8 cellular contexts compared by ENCODE assay signal in the genomic region with DNA sequence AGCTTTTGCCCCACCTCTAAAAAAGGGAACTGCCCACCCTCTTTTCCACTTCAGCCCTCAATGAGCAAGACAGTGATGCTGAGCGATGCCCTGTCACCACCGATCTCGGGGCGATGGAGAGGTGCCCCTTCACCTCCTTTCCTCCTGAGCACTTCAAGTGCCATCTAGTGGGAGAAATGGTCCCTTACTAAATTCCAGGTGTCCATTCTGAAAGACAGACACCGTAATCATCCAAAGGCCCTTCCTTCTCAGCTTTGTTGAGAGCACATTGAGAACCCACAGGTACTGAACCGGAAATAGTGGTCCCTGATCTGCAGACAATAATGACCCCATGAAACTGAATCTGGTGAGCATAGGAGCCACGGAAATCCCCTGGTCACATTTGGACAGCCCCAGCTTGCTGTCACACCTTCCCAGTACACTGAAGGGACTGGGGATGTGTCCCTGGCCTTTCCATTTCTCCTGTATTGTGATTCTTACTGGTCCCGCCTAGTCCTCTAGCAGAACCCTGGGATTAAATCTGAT. TPM values are rescaled to one million over a fixed set of nuclear protein-coding genes. Genes with fewer than 3 reads are reported as not detected.
DNase-seq lines count a peak whose midpoint lies in the region; ATAC-seq, FAIRE-seq and TF ChIP-seq lines count a peak whose summit lies in the region.

No MANE protein-coding gene starts in this region.

- H3K79me2 ChIP-seq in HCT116 (ENCODE audit: insufficient read depth, low read length) (no peaks in the 10 kb centered on the region), Loucy (ENCODE audit: insufficient read depth, low read length) (no peaks in the 10 kb centered on the region), endothelial cell of umbilical vein (ENCODE audit: control insufficient read depth, insufficient read depth, low read length) (no peaks in the 10 kb centered on the region), osteoblast (ENCODE audit: insufficient read depth, low read length) (no peaks in the 10 kb centered on the region)

- H3K4me1 ChIP-seq in HCT116 (ENCODE audit: control insufficient read depth in 1 of 2, insufficient read depth in 2 of 2, low read length in 2 of 2) (no peaks in the 10 kb centered on the region), Loucy (ENCODE audit: insufficient read depth, low read length, poor library complexity, severe bottlenecking) (peaks cover 22% of the 10 kb centered on the region), endothelial cell of umbilical vein (ENCODE audit: control insufficient read depth, extremely low read depth, insufficient read depth, low read length) (no peaks in the 10 kb centered on the region), osteoblast (ENCODE audit: insufficient read depth, low read length) (peaks cover 12% of the 10 kb centered on the region)

- no peak overlapping the region for H3K4me2 ChIP-seq in HCT116 (ENCODE audit: low read length)
- no peak overlapping the region for H3K4me2 ChIP-seq in Loucy (ENCODE audit: low read depth, low read length, poor library complexity, severe bottlenecking)
- H3K4me2 ChIP-seq in endothelial cell of umbilical vein (ENCODE audit: insufficient read depth, low read length): no peak overlapping the region
- no peak overlapping the region for H3K4me2 ChIP-seq in osteoblast (ENCODE audit: insufficient read depth, low read length)

- no peak overlapping the region for H3K27ac Mint-ChIP-seq in activated B cell treated with CpG ODN at 0.5 μM for 24 hours

- peak; percentile 87 for TF ChIP-seq RAD21 in HCT116 (IDR thresholded peaks at IDR 0.05; ENCODE audit: low read depth)

- no TSS peak for BruUV-seq in HCT116 (replicated peaks; lab: Mats Ljungman, UMichigan)
- BruUV-seq in endothelial cell of umbilical vein (replicated peaks; lab: Mats Ljungman, UMichigan): no TSS peak

- no peaks in the 10 kb centered on the region for H3K36me3 Mint-ChIP-seq in activated B cell treated with CpG ODN at 0.5 μM for 24 hours (ENCODE audit: low read depth)

- H3K4me3 ChIP-seq in HCT116 (replicated peaks in 1 of 2; ENCODE audit: low read depth in 1 of 2, low read length in 2 of 2) (no peak overlapping the region), Loucy (ENCODE audit: low read length, poor library complexity, severe bottlenecking) (no peak overlapping the region), endothelial cell of umbilical vein (replicated peaks in 1 of 3; ENCODE audit: insufficient read depth in 1 of 3, low read depth in 1 of 3, low read length in 3 of 3) (no peak overlapping the region), osteoblast (ENCODE audit: insufficient read depth, low read length) (no peak overlapping the region)

- DNase-seq in A172 (ENCODE audit: low spot score): peak; percentile 33
- peak; percentile 6 for DNase-seq in HCT116 (ENCODE audit: low read depth, low spot score)
- DNase-seq in activated B cell treated with CpG ODN at 0.5 μM for 24 hours: no peak
- peak; percentile 21 for DNase-seq in endothelial cell of umbilical vein (ENCODE audit: low read depth, low spot score)
- peak; percentile 89 for DNase-seq in osteoblast (ENCODE audit: insufficient read length, low spot score, missing footprints)
- no peak for DNase-seq in mucosa of gallbladder (ENCODE audit: low spot score)

- H2AFZ ChIP-seq in HCT116 (ENCODE audit: low read depth, low read length, poor library complexity, severe bottlenecking) (no peak overlapping the region), Loucy (ENCODE audit: low read length) (peak overlapping the region; percentile 30; the same call in 1 of the 2 replicates), endothelial cell of umbilical vein (ENCODE audit: low read depth, low read length) (no peak overlapping the region), osteoblast (ENCODE audit: low read length) (no peak overlapping the region)

- H3K9me3 Mint-ChIP-seq in activated B cell treated with CpG ODN at 0.5 μM for 24 hours: no peaks in the 10 kb centered on the region

- H3K9me3 ChIP-seq in HCT116 (ENCODE audit: control insufficient read depth in 1 of 2, insufficient read depth in 1 of 2, low read depth in 1 of 2, low read length in 2 of 2) (no peaks in the 10 kb centered on the region), Loucy (ENCODE audit: insufficient read depth, low read depth, low read length) (no peaks in the 10 kb centered on the region), endothelial cell of umbilical vein (replicated peaks; ENCODE audit: control insufficient read depth, insufficient read depth, low read length) (no peaks in the 10 kb centered on the region), osteoblast (ENCODE audit: low read depth, low read length) (no peaks in the 10 kb centered on the region)

- peak; percentile 70 for TF ChIP-seq CTCF in GM12872 (IDR thresholded peaks at IDR 0.05; ENCODE audit: insufficient read depth, low read depth, low read length)
- TF ChIP-seq CTCF in HCT116 (IDR thresholded peaks at IDR 0.05 in 2 of 3, conservative IDR thresholded peaks at IDR 0.05 in 1 of 3; ENCODE audit: borderline replicate concordance in 1 of 3, insufficient read depth in 1 of 3, low read depth in 2 of 3, low read length in 2 of 3): peak; percentile 62 to 72 (median 62); a peak in 5 of 6 replicates
- TF ChIP-seq CTCF in Loucy (conservative IDR thresholded peaks at IDR 0.05; ENCODE audit: low read length): peak; percentile 85
- no peak for TF ChIP-seq CTCF in activated B cell treated with CpG ODN at 0.5 μM for 24 hours (IDR thresholded peaks at IDR 0.05)
- TF ChIP-seq CTCF in endothelial cell of umbilical vein (IDR thresholded peaks at IDR 0.05; ENCODE audit: extremely low read depth in 1 of 2, insufficient read depth in 1 of 2, low read depth in 1 of 2, low read length in 2 of 2): peak; percentile 30 to 45
- peak; percentile 64 for TF ChIP-seq CTCF in osteoblast (IDR thresholded peaks at IDR 0.05; ENCODE audit: extremely low read depth, low read depth, low read length)

- ATAC-seq in HCT116 (peak; percentile 84), activated B cell treated with CpG ODN at 0.5 μM for 24 hours (ENCODE audit: low read depth) (peak; percentile 50)

- no peaks in the 10 kb centered on the region for H3F3A ChIP-seq in Loucy (ENCODE audit: low read depth)

- TF ChIP-seq POLR2A in HCT116 (IDR thresholded peaks at IDR 0.05; ENCODE audit: borderline replicate concordance, extremely low read depth, insufficient read depth, insufficient read length) (no peak), endothelial cell of umbilical vein (IDR thresholded peaks at IDR 0.05; ENCODE audit: low read depth, low read length) (no peak)

- no peak overlapping the region for H3K27ac ChIP-seq in HCT116 (ENCODE audit: low read depth, low read length)
- no peak overlapping the region for H3K27ac ChIP-seq in endothelial cell of umbilical vein (ENCODE audit: insufficient read depth, low read depth, low read length)
- no peak overlapping the region for H3K27ac ChIP-seq in osteoblast (ENCODE audit: low read depth, low read length)

- H3K9me2 ChIP-seq in HCT116 (ENCODE audit: insufficient read depth) (no peaks in the 10 kb centered on the region), Loucy (replicated peaks; ENCODE audit: low read depth, low read length) (no peaks in the 10 kb centered on the region)

- POLR2A ChIA-PET in HCT116 (lab: Charles Lee) (no interaction called here), activated B cell treated with CpG ODN at 0.5 μM for 24 hours (lab: Charles Lee) (no interaction called here), endothelial cell of umbilical vein (lab: Charles Lee) (no interaction called here)

- dilution Hi-C loops in endothelial cell of umbilical vein (cut with MboI; ENCODE audit: extremely low pct_ligation_motif_present, low sequenced_read_pairs): no loop called here

- H3K27me3 Mint-ChIP-seq in activated B cell treated with CpG ODN at 0.5 μM for 24 hours: no peaks in the 10 kb centered on the region

- no peak overlapping the region for H3K4me3 Mint-ChIP-seq in activated B cell treated with CpG ODN at 0.5 μM for 24 hours

- CTCF ChIA-PET in HCT116 (lab: Charles Lee) (interaction anchor here (1.0 to 1.5 kb wide), 4 partner anchors 165 to 491 kb away, joined by 4 to 9 read pairs (median 7); a partner anchor contains a TSS), activated B cell treated with CpG ODN at 0.5 μM for 24 hours (lab: Charles Lee) (interaction anchor here (1.5 to 3.0 kb wide), 5 partner anchors 10 to 767 kb away, joined by 5 to 16 read pairs (median 6); no protein-coding TSS in a partner anchor), endothelial cell of umbilical vein (lab: Charles Lee) (interaction anchor here (0.8 to 4.2 kb wide), 12 partner anchors 11 to 504 kb away, joined by 3 to 32 read pairs (median 4); a partner anchor contains a TSS)

- H3K36me3 ChIP-seq in HCT116 (ENCODE audit: control insufficient read depth in 1 of 2, insufficient read depth in 2 of 2, low read length in 2 of 2) (peaks cover 19 to 30% of the 10 kb centered on the region in 2 experiments; a peak in 2 of 4 replicates), Loucy (ENCODE audit: insufficient read depth, low read length) (no peaks in the 10 kb centered on the region), endothelial cell of umbilical vein (ENCODE audit: control insufficient read depth in 2 of 2, extremely low read depth in 1 of 2, insufficient read depth in 2 of 2, low read length in 2 of 2) (peaks cover 5 to 12% of the 10 kb centered on the region in 2 experiments), osteoblast (ENCODE audit: insufficient read depth, low read length) (peaks cover 66% of the 10 kb centered on the region)

- peaks cover 24% of the 10 kb centered on the region for H3K4me1 Mint-ChIP-seq in activated B cell treated with CpG ODN at 0.5 μM for 24 hours

- H3K27me3 ChIP-seq in HCT116 (ENCODE audit: insufficient read depth, low read length) (no peaks in the 10 kb centered on the region), Loucy (ENCODE audit: insufficient read depth, low read length, poor library complexity, severe bottlenecking) (no peaks in the 10 kb centered on the region), endothelial cell of umbilical vein (ENCODE audit: control insufficient read depth in 2 of 2, insufficient read depth in 2 of 2, low read length in 2 of 2) (no peaks in the 10 kb centered on the region), osteoblast (ENCODE audit: insufficient read depth, low read length) (no peaks in the 10 kb centered on the region)

- RAD21 ChIA-PET in HCT116 (lab: Charles Lee; ENCODE audit: low non-redundant PET in 1 of 2, low total read pairs in 2 of 2, uncharacterized antibody in 2 of 2, unreplicated experiment in 2 of 2): interaction anchor here in 1 of 2 experiments (1.1 kb wide), 1 partner anchor 498 kb away, joined by 4 read pairs; no protein-coding TSS in a partner anchor

- intact Hi-C loops in HCT116 (cut with micrococcal nuclease): loop anchor here (1.0 to 5.0 kb wide), 3 partner anchors 164 to 491 kb away; a partner anchor contains a TSS
- intact Hi-C loops in activated B cell treated with CpG ODN at 0.5 μM for 24 hours (cut with micrococcal nuclease): loop anchor here (1.0 to 5.0 kb wide), 2 partner anchors 99 to 491 kb away; no protein-coding TSS in a partner anchor
- intact Hi-C loops in endothelial cell of umbilical vein (cut with micrococcal nuclease): loop anchor here (1.0 kb wide), 1 partner anchor 491 kb away; no protein-coding TSS in a partner anchor

- H3K9ac ChIP-seq in HCT116 (ENCODE audit: low read length) (no peak overlapping the region), Loucy (ENCODE audit: low read depth, low read length, poor library complexity, severe bottlenecking) (no peak overlapping the region), endothelial cell of umbilical vein (replicated peaks; ENCODE audit: extremely low read depth, insufficient read depth, low read length) (no peak overlapping the region)

- no peaks in the 10 kb centered on the region for H4K20me1 ChIP-seq in HCT116 (ENCODE audit: insufficient read depth)
- H4K20me1 ChIP-seq in Loucy (ENCODE audit: insufficient read depth, low read length, poor library complexity, severe bottlenecking): no peaks in the 10 kb centered on the region
- H4K20me1 ChIP-seq in endothelial cell of umbilical vein (replicated peaks; ENCODE audit: control insufficient read depth, extremely low read depth, insufficient read depth, low read length): no peaks in the 10 kb centered on the region
- no peaks in the 10 kb centered on the region for H4K20me1 ChIP-seq in osteoblast (ENCODE audit: insufficient read depth, low read length)

- no peak for FAIRE-seq in endothelial cell of umbilical vein (lab: Jason Lieb, UNC)

- H3K9me1 ChIP-seq in endothelial cell of umbilical vein (replicated peaks; ENCODE audit: control insufficient read depth, extremely low read depth, insufficient read depth, low read length): no peaks in the 10 kb centered on the region

RNA-seq across cellular contexts. Expression of a gene that starts 38.5 kb away (rescaled TPM):
- 22.1 and 31.5 TPM in 2 replicates for total RNA-seq in A172 (2014; rRNA removed; shearing (Covaris generic))
- total RNA-seq in HCT116 (2021; ENCODE audit: unreplicated experiment) (12.8 TPM), activated B cell treated with CpG ODN at 0.5 μM for 24 hours (18.5 and 18.9 TPM in 2 replicates), endothelial cell of umbilical vein (5.4 and 6.6 TPM in 2 replicates), osteoblast (32.7 and 33.7 TPM in 2 replicates), mucosa of gallbladder (16.1 TPM)
- 5.3 and 6.6 TPM in 2 replicates for polyA plus RNA-seq in HCT116 (2012)
- 2.6 TPM in 2 replicates for polyA plus RNA-seq in endothelial cell of umbilical vein
- polyA plus RNA-seq in endothelial cell of umbilical vein (2011; cell fraction: cytosol; rRNA removed): 3.3 and 4.4 TPM in 2 replicates
- polyA plus RNA-seq in endothelial cell of umbilical vein (2011; cell fraction: nucleus; rRNA removed): 4.6 TPM in 2 replicates
- polyA plus RNA-seq in endothelial cell of umbilical vein (2012): 4.9 and 5.1 TPM in 2 replicates
- polyA minus RNA-seq in endothelial cell of umbilical vein: 2.8 and 5.6 TPM in 2 replicates
- 1.3 TPM for polyA minus RNA-seq in endothelial cell of umbilical vein (2011; cell fraction: cytosol; rRNA and poly(A)+ RNA removed)
- 2.3 and 3.0 TPM in 2 replicates for polyA minus RNA-seq in endothelial cell of umbilical vein (2011; cell fraction: nucleus; rRNA and poly(A)+ RNA removed)

RNA-seq across cellular contexts. Expression of a gene that starts 54.6 kb away (rescaled TPM):
- 24.2 and 33.1 TPM in 2 replicates for total RNA-seq in A172 (2014; rRNA removed; shearing (Covaris generic))
- total RNA-seq in HCT116 (2021; ENCODE audit: unreplicated experiment): 25.4 TPM
- polyA plus RNA-seq in HCT116 (2012): 4.9 and 7.7 TPM in 2 replicates
- 3.3 and 3.8 TPM in 2 replicates for total RNA-seq in activated B cell treated with CpG ODN at 0.5 μM for 24 hours
- 19.7 and 20.5 TPM in 2 replicates for total RNA-seq in endothelial cell of umbilical vein
- 1.3 and 1.7 TPM in 2 replicates for polyA plus RNA-seq in endothelial cell of umbilical vein
- 5.4 and 6.0 TPM in 2 replicates for polyA plus RNA-seq in endothelial cell of umbilical vein (2011; cell fraction: cytosol; rRNA removed)
- 5.3 and 10.2 TPM in 2 replicates for polyA plus RNA-seq in endothelial cell of umbilical vein (2011; cell fraction: nucleus; rRNA removed)
- 6.5 and 15.9 TPM in 2 replicates for polyA plus RNA-seq in endothelial cell of umbilical vein (2012)
- 2.4 and 3.7 TPM in 2 replicates for polyA minus RNA-seq in endothelial cell of umbilical vein
- polyA minus RNA-seq in endothelial cell of umbilical vein (2011; cell fraction: cytosol; rRNA and poly(A)+ RNA removed): 4.2 TPM
- 10.3 and 10.7 TPM in 2 replicates for polyA minus RNA-seq in endothelial cell of umbilical vein (2011; cell fraction: nucleus; rRNA and poly(A)+ RNA removed)
- 3.2 and 4.0 TPM in 2 replicates for total RNA-seq in osteoblast
- 2.0 TPM for total RNA-seq in mucosa of gallbladder

Comparison
In these comparisons a context has a peak if more than half of its experiments do, and no peak if none do; other contexts are left out.
1. DNase-seq: peak in A172 (single experiment), HCT116 (single experiment), endothelial cell of umbilical vein (single experiment) and osteoblast (single experiment); none in activated B cell treated with CpG ODN at 0.5 μM for 24 hours (single experiment) and mucosa of gallbladder (single experiment).